In genomic region chr6:39361657-39362486, GRCh38 we compare ENCODE assay signal across 8 cellular contexts. TPM values are rescaled to one million over a fixed set of nuclear protein-coding genes. Genes with fewer than 3 reads are reported as not detected.
DNase-seq lines count a peak whose midpoint lies in the region; ATAC-seq, FAIRE-seq and TF ChIP-seq lines count a peak whose summit lies in the region.

No MANE protein-coding gene starts in this region.

- H3K4me3 ChIP-seq in GM12864 (ENCODE audit: low read depth, low read length) (no peak overlapping the region), endothelial cell of umbilical vein (replicated peaks in 1 of 3; ENCODE audit: insufficient read depth in 1 of 3, low read depth in 1 of 3, low read length in 3 of 3) (no peak overlapping the region)

- no peaks in the 10 kb centered on the region for H3K9me3 ChIP-seq in endothelial cell of umbilical vein (replicated peaks; ENCODE audit: control insufficient read depth, insufficient read depth, low read length)

- H3K27ac ChIP-seq in endothelial cell of umbilical vein (ENCODE audit: insufficient read depth, low read depth, low read length) = no peak overlapping the region

- dilution Hi-C loops in endothelial cell of umbilical vein (cut with MboI; ENCODE audit: extremely low pct_ligation_motif_present, low sequenced_read_pairs) = no loop called here

- no peaks in the 10 kb centered on the region for H3K79me2 ChIP-seq in endothelial cell of umbilical vein (ENCODE audit: control insufficient read depth, insufficient read depth, low read length)

- no peaks in the 10 kb centered on the region for H3K9me1 ChIP-seq in endothelial cell of umbilical vein (replicated peaks; ENCODE audit: control insufficient read depth, extremely low read depth, insufficient read depth, low read length)

- POLR2A ChIA-PET in endothelial cell of umbilical vein (lab: Charles Lee) = no interaction called here

- DNase-seq in GM12864 (ENCODE audit: low read depth) = no peak
- peak; percentile 44 for DNase-seq in NCI-H446 treated with DMSO at 0.1 percent for 48 hours (lab: John Stamatoyannopoulos, UW)
- peak; percentile 6 to 28 for DNase-seq in activated CD4-positive, alpha-beta T cell treated with anti-CD3 and anti-CD28 coated beads, Interleukin-2, amount 50 U/mL, for 24 hours (ENCODE audit: low read depth in 1 of 2, low spot score in 1 of 2)
- DNase-seq in endothelial cell of umbilical vein (ENCODE audit: low read depth, low spot score) = peak; percentile 53
- peak; percentile 90 for DNase-seq in mesenteric fat pad (ENCODE audit: low spot score)
- DNase-seq in stimulated activated CD8-positive, alpha-beta memory T cell treated with anti-CD3 and anti-CD28 coated beads, Interleukin-4, amount 100 ng/mL, for 24 hours (ENCODE audit: low read depth) = peak; percentile 31

- CTCF ChIA-PET in endothelial cell of umbilical vein (lab: Charles Lee) = interaction anchor here (0.7 to 4.4 kb wide), 13 partner anchors 9 to 1820 kb away, joined by 3 to 22 read pairs (median 5); no protein-coding TSS in a partner anchor

- FAIRE-seq in endothelial cell of umbilical vein (lab: Jason Lieb, UNC) = peak; percentile 71

- intact Hi-C loops in endothelial cell of umbilical vein (cut with micrococcal nuclease) = loop anchor here (1.0 kb wide), 2 partner anchors 530 to 946 kb away; no protein-coding TSS in a partner anchor

- H3K27me3 ChIP-seq in endothelial cell of umbilical vein (ENCODE audit: control insufficient read depth in 2 of 2, insufficient read depth in 2 of 2, low read length in 2 of 2) = no peaks in the 10 kb centered on the region

- no peaks in the 10 kb centered on the region for H3K36me3 ChIP-seq in endothelial cell of umbilical vein (ENCODE audit: control insufficient read depth in 2 of 2, extremely low read depth in 1 of 2, insufficient read depth in 2 of 2, low read length in 2 of 2)

- H2AFZ ChIP-seq in endothelial cell of umbilical vein (ENCODE audit: low read depth, low read length) = no peak overlapping the region

- no peak overlapping the region for H3K4me2 ChIP-seq in endothelial cell of umbilical vein (ENCODE audit: insufficient read depth, low read length)

- no peaks in the 10 kb centered on the region for H3K4me1 ChIP-seq in endothelial cell of umbilical vein (ENCODE audit: control insufficient read depth, extremely low read depth, insufficient read depth, low read length)

- no peak overlapping the region for H3K9ac ChIP-seq in endothelial cell of umbilical vein (replicated peaks; ENCODE audit: extremely low read depth, insufficient read depth, low read length)

- no peaks in the 10 kb centered on the region for H4K20me1 ChIP-seq in endothelial cell of umbilical vein (replicated peaks; ENCODE audit: control insufficient read depth, extremely low read depth, insufficient read depth, low read length)

- ATAC-seq in HG02885 (IDR thresholded peaks at IDR 0.05; ENCODE audit: poor library complexity, unreplicated experiment) = peak; percentile 76
- ATAC-seq in HG02852 (IDR thresholded peaks at IDR 0.05; ENCODE audit: unreplicated experiment) = no peak

- TF ChIP-seq CTCF in GM12864 (IDR thresholded peaks at IDR 0.05; ENCODE audit: low read depth, low read length, missing control alignments) (peak; percentile 92), endothelial cell of umbilical vein (IDR thresholded peaks at IDR 0.05; ENCODE audit: extremely low read depth in 1 of 2, insufficient read depth in 1 of 2, low read depth in 1 of 2, low read length in 2 of 2) (peak; percentile 65 to 85)

- BruUV-seq in endothelial cell of umbilical vein (replicated peaks; lab: Mats Ljungman, UMichigan) = no TSS peak

- no peak for TF ChIP-seq POLR2A in endothelial cell of umbilical vein (IDR thresholded peaks at IDR 0.05; ENCODE audit: low read depth, low read length)

TF ChIP-seq in endothelial cell of umbilical vein, 7 proteins besides CTCF, POLR2A, EP300 and RAD21:
- TF ChIP-seq FOS (IDR thresholded peaks at IDR 0.05; ENCODE audit: borderline replicate concordance, insufficient read depth, low read length) = no peak
- TF ChIP-seq POLR2AphosphoS5 (IDR thresholded peaks at IDR 0.05; ENCODE audit: insufficient read depth, low read depth, low read length) = no peak
- TF ChIP-seq, protein P1, sequence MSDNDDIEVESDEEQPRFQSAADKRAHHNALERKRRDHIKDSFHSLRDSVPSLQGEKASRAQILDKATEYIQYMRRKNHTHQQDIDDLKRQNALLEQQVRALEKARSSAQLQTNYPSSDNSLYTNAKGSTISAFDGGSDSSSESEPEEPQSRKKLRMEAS (IDR thresholded peaks at IDR 0.05; ENCODE audit: insufficient read depth, insufficient read length) = no peak
- TF ChIP-seq JUN (IDR thresholded peaks at IDR 0.05; ENCODE audit: borderline replicate concordance, insufficient read depth, insufficient read length, low read depth) = no peak
- TF ChIP-seq GATA2 (IDR thresholded peaks at IDR 0.05; ENCODE audit: insufficient read depth, insufficient read length, low read depth, low read length) = no peak

RNA-seq across cellular contexts. Expression of gene KCNK16, which starts 39.4 kb away (rescaled TPM):
- not detected in 2 replicates for total RNA-seq in endothelial cell of umbilical vein
- polyA plus RNA-seq in endothelial cell of umbilical vein = not detected in 2 replicates
- polyA plus RNA-seq in endothelial cell of umbilical vein (2011; cell fraction: cytosol; rRNA removed) = not detected in 2 replicates
- not detected in 2 replicates for polyA plus RNA-seq in endothelial cell of umbilical vein (2011; cell fraction: nucleus; rRNA removed)
- not detected in 2 replicates for polyA plus RNA-seq in endothelial cell of umbilical vein (2012)
- not detected in 2 replicates for polyA minus RNA-seq in endothelial cell of umbilical vein
- polyA minus RNA-seq in endothelial cell of umbilical vein (2011; cell fraction: cytosol; rRNA and poly(A)+ RNA removed) = not detected
- polyA minus RNA-seq in endothelial cell of umbilical vein (2011; cell fraction: nucleus; rRNA and poly(A)+ RNA removed) = not detected in 2 replicates
- total RNA-seq in mesenteric fat pad = not detected

RNA-seq across cellular contexts. Expression of gene KCNK17, which starts 47.7 kb away (rescaled TPM):
- total RNA-seq in endothelial cell of umbilical vein (not detected in 2 replicates), mesenteric fat pad (0.19 TPM)
- polyA plus RNA-seq in endothelial cell of umbilical vein = not detected in 2 replicates
- not detected in 2 replicates for polyA plus RNA-seq in endothelial cell of umbilical vein (2011; cell fraction: cytosol; rRNA removed)
- polyA plus RNA-seq in endothelial cell of umbilical vein (2011; cell fraction: nucleus; rRNA removed) = not detected in 2 replicates
- not detected in 2 replicates for polyA plus RNA-seq in endothelial cell of umbilical vein (2012)
- polyA minus RNA-seq in endothelial cell of umbilical vein = not detected in 2 replicates
- not detected for polyA minus RNA-seq in endothelial cell of umbilical vein (2011; cell fraction: cytosol; rRNA and poly(A)+ RNA removed)
- polyA minus RNA-seq in endothelial cell of umbilical vein (2011; cell fraction: nucleus; rRNA and poly(A)+ RNA removed) = not detected in 2 replicates
